Comparison of ENCODE assay signal across 11 cellular contexts in the genomic region with DNA sequence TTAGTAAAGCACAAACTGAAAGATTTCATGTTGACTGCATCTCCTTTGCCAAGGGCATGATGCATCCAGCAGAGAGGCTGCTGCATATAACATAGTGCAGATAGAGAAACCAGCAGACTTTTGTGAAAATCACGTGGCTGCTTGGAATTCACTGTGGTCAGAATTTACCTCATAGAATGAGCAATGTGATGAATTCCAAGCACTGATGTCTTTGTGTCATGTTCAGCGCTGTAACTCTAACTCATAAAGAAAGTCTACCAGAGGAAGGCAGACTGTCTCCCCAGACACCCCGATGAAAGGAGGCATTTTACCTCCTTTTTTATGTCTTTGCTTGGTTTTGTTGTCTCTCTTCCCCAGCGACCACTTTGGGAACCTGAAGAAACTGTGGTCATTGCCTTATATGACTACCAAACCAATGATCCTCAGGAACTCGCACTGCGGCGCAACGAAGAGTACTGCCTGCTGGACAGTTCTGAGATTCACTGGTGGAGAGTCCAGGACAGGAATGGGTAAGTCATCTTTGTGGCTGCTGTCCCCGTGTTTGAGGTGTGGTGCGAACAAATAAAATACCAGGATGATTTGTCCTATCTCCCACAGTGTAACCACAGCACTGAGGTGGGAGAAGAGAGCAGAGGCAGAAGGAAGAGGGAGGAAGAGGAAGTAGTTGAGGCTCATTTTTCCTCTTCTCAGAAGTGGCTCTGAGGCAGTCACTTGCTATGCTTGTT. TPM values are rescaled to one million over a fixed set of nuclear protein-coding genes. Genes with fewer than 3 reads are reported as not detected.
DNase-seq lines count a peak whose midpoint lies in the region.
"Had no signal": no experiment of that assay in that cellular context is flagged by ENCODE, and none has a peak within 500 bp of the region (broad histone marks: within the 10 kb centered on the region; RNA-seq: fewer than 3 reads in every experiment).

No MANE protein-coding gene starts in this region.

- H3K27ac ChIP-seq in BLaER1 treated with 17β-estradiol and CSF1 and Interleukin-3, amounts not matched to agents 10 nM and 100 nM: no peak overlapping the region
- H3K27ac ChIP-seq: right lobe of liver had no signal

- H3K4me2 ChIP-seq in BLaER1 treated with 17β-estradiol and CSF1 and Interleukin-3, amounts not matched to agents 10 nM and 100 nM: peak overlapping the region in 10 of 11 experiments; percentile 1 to 35 (median 14); a peak in 14 of 22 replicates

- H3K4me1 ChIP-seq in BLaER1 treated with 17β-estradiol and CSF1 and Interleukin-3, amounts not matched to agents 10 nM and 100 nM: peaks cover 8 to 26% (median 23%) of the 10 kb centered on the region in 10 experiments
- H3K4me1 ChIP-seq in neuron (ENCODE audit: insufficient read depth, low read length): peaks cover 5% of the 10 kb centered on the region
- H3K4me1 ChIP-seq: right lobe of liver had no signal

- peak; percentile 51 for DNase-seq in M059J (ENCODE audit: low read depth)
- peak; percentile 31 for DNase-seq in activated T-helper 1 cell treated with Interleukin-2 at 50 U/mL for 16 hours (ENCODE audit: low read depth)
- no peak for DNase-seq in cerebellar cortex (ENCODE audit: low spot score)
- DNase-seq in NCI-H1930 (lab: John Stamatoyannopoulos, UW): no peak
- no peak for DNase-seq in ecto neural progenitor cell (ENCODE audit: low spot score)
- no peak for DNase-seq in NCI-H446 (lab: John Stamatoyannopoulos, UW)
- DNase-seq: DMS79, right lobe of liver had no signal

- no peaks in the 10 kb centered on the region for H3K36me3 ChIP-seq in BLaER1 treated with 17β-estradiol and CSF1 and Interleukin-3, amounts not matched to agents 10 nM and 100 nM
- H3K36me3 ChIP-seq in neuron (ENCODE audit: insufficient read depth, low read length): no peaks in the 10 kb centered on the region
- H3K36me3 ChIP-seq: right lobe of liver had no signal

- no peaks in the 10 kb centered on the region for H3K27me3 ChIP-seq in BLaER1 treated with 17β-estradiol and CSF1 and Interleukin-3, amounts not matched to agents 10 nM and 100 nM
- H3K27me3 ChIP-seq in neuron (ENCODE audit: insufficient read depth, low read length): no peaks in the 10 kb centered on the region
- H3K27me3 ChIP-seq: right lobe of liver had no signal

- H3K9me3 ChIP-seq in BLaER1 treated with 17β-estradiol and CSF1 and Interleukin-3, amounts not matched to agents 10 nM and 100 nM (replicated peaks in 1 of 11): no peaks in the 10 kb centered on the region
- H3K9me3 ChIP-seq in neuron (ENCODE audit: low read length): no peaks in the 10 kb centered on the region
- H3K9me3 ChIP-seq: right lobe of liver had no signal

- H2AFZ ChIP-seq in neuron (ENCODE audit: low read depth, low read length): peak overlapping the region; percentile 31

- no peaks in the 10 kb centered on the region for H4K20me1 ChIP-seq in BLaER1 treated with 17β-estradiol and CSF1 and Interleukin-3, amounts not matched to agents 10 nM and 100 nM

- H3K9ac ChIP-seq in BLaER1 treated with 17β-estradiol and CSF1 and Interleukin-3, amounts not matched to agents 10 nM and 100 nM: no peak overlapping the region

- no peak overlapping the region for H3K4me3 ChIP-seq in BLaER1 treated with 17β-estradiol and CSF1 and Interleukin-3, amounts not matched to agents 10 nM and 100 nM
- H3K4me3 ChIP-seq in neuron (ENCODE audit: low read length): no peak overlapping the region
- H3K4me3 ChIP-seq: right lobe of liver had no signal

RNA-seq across cellular contexts. Expression of a gene that starts 42.0 kb away (rescaled TPM):
- 0.10 TPM in 1 of 2 replicates, not detected in the other for total RNA-seq in M059J (2014; rRNA removed; shearing (Covaris generic))

RNA-seq across cellular contexts. Expression of a gene that starts 43.3 kb away (rescaled TPM):
- total RNA-seq in M059J (2014; rRNA removed; shearing (Covaris generic)): 0.39 and 0.57 TPM in 2 replicates

RNA-seq across cellular contexts. Expression of a gene that starts 56.6 kb away (rescaled TPM):
- total RNA-seq in M059J (2014; rRNA removed; shearing (Covaris generic)): not detected in 2 replicates
- total RNA-seq: fibroblast of lung, right lobe of liver had no signal

Comparison
In these comparisons a context has a peak if more than half of its experiments do, and no peak if none do; other contexts are left out.
1. DNase-seq: peak in M059J (single experiment) and activated T-helper 1 cell treated with Interleukin-2 at 50 U/mL for 16 hours (single experiment); none in cerebellar cortex (single experiment), NCI-H1930 (0 of 2), ecto neural progenitor cell (single experiment) and NCI-H446 (0 of 2).